Comparison of ENCODE assay signal across 1 cellular context in genomic region chr18:76618721-76619120, GRCh38.
TF ChIP-seq lines count a peak whose summit lies in the region.

No MANE protein-coding gene starts in this region.

TF ChIP-seq in HepG2, 621 proteins besides CTCF, POLR2A, EP300 and RAD21 (continued from another document):
- TF ChIP-seq, protein P1, sequence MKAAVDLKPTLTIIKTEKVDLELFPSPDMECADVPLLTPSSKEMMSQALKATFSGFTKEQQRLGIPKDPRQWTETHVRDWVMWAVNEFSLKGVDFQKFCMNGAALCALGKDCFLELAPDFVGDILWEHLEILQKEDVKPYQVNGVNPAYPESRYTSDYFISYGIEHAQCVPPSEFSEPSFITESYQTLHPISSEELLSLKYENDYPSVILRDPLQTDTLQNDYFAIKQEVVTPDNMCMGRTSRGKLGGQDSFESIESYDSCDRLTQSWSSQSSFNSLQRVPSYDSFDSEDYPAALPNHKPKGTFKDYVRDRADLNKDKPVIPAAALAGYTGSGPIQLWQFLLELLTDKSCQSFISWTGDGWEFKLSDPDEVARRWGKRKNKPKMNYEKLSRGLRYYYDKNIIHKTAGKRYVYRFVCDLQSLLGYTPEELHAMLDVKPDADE (CRISPR knock-in tag; IDR thresholded peaks at IDR 0.05): no peak
- no peak for TF ChIP-seq ZNF431 (CRISPR knock-in tag; IDR thresholded peaks at IDR 0.05; ENCODE audit: borderline replicate concordance, low read depth)
- TF ChIP-seq, protein P2, sequence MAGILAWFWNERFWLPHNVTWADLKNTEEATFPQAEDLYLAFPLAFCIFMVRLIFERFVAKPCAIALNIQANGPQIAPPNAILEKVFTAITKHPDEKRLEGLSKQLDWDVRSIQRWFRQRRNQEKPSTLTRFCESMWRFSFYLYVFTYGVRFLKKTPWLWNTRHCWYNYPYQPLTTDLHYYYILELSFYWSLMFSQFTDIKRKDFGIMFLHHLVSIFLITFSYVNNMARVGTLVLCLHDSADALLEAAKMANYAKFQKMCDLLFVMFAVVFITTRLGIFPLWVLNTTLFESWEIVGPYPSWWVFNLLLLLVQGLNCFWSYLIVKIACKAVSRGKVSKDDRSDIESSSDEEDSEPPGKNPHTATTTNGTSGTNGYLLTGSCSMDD (CRISPR knock-in tag; IDR thresholded peaks at IDR 0.05): no peak
- no peak for TF ChIP-seq TCF12 (IDR thresholded peaks at IDR 0.05)
- TF ChIP-seq TCF12 (CRISPR knock-in tag; IDR thresholded peaks at IDR 0.05): no peak
